In genomic region chr6:40380271-40380670, GRCh38 we compare ENCODE assay signal across 32 cellular contexts.
"Had no signal": no experiment of that assay in that cellular context is flagged by ENCODE, and none has a peak within 500 bp of the region (broad histone marks: within the 10 kb centered on the region; RNA-seq: fewer than 3 reads in every experiment).

No MANE protein-coding gene starts in this region.

- ATAC-seq: activated CD4-positive, alpha-beta T cell treated with anti-CD3 and anti-CD28 coated beads for 36 hours; activated naive CD8-positive, alpha-beta T cell treated with anti-CD3 and anti-CD28 coated beads, Interleukin-2, amount 50 U/mL, for 24 hours; body of pancreas; heart left ventricle had no signal

- H3K9me3 Mint-ChIP-seq: activated naive CD4-positive, alpha-beta T cell treated with anti-CD3 and anti-CD28 coated beads for 36 hours; activated naive CD4-positive, alpha-beta T cell treated with anti-CD3 and anti-CD28 coated beads, Interleukin-2, amount 50 U/mL, for 24 hours; activated naive CD8-positive, alpha-beta T cell treated with anti-CD3 and anti-CD28 coated beads for 36 hours; activated naive CD8-positive, alpha-beta T cell treated with anti-CD3 and anti-CD28 coated beads, Interleukin-2, amount 50 U/mL, for 24 hours had no signal

- H3K27me3 ChIP-seq: adrenal gland, body of pancreas, cardiac muscle cell, colonic mucosa had no signal

- DNase-seq: activated CD4-positive, alpha-beta T cell treated with anti-CD3 and anti-CD28 coated beads for 36 hours; activated CD4-positive, alpha-beta T cell treated with anti-CD3 and anti-CD28 coated beads, Interleukin-2, amount 10 ng/mL, durations not matched to agents 7 days and 5 days; activated CD4-positive, alpha-beta T cell treated with anti-CD3 and anti-CD28 coated beads, Interleukin-2, amount 50 U/mL, for 4 hours; activated CD4-positive, CD25-positive, alpha-beta regulatory T cell; activated CD4-positive, CD25-positive, alpha-beta regulatory T cell treated with anti-CD3 and anti-CD28 coated beads, Interleukin-2, amount 50 U/mL, for 72 hours; activated CD8-positive, alpha-beta memory T cell treated with anti-CD3 and anti-CD28 coated beads, Interleukin-2, amount 50 U/mL, for 4 hours; activated effector memory CD4-positive, alpha-beta T cell treated with anti-CD3 and anti-CD28 coated beads, Interleukin-2, amount 50 U/mL, for 16 hours; activated naive CD4-positive, alpha-beta T cell treated with anti-CD3 and anti-CD28 coated beads for 36 hours; activated naive CD8-positive, alpha-beta T cell treated with anti-CD3 and anti-CD28 coated beads for 36 hours; activated naive CD8-positive, alpha-beta T cell treated with anti-CD3 and anti-CD28 coated beads, Interleukin-2, amount 50 U/mL, for 24 hours; activated T-cell treated with anti-CD3 and anti-CD28 coated beads, Interleukin-2, amount 50 U/mL, for 1 hour; activated T-cell treated with anti-CD3 and anti-CD28 coated beads, Interleukin-2, amount 50 U/mL, for 48 hours; adrenal gland; amygdala; aorta; body of pancreas; central memory CD4-positive, alpha-beta T cell; cerebellar nuclear complex; colonic mucosa; effector CD8-positive, alpha-beta T cell; foreskin fibroblast; heart left ventricle; T-helper 1 cell; T-helper 2 cell had no signal

- H3K27ac Mint-ChIP-seq: activated CD4-positive, alpha-beta T cell treated with anti-CD3 and anti-CD28 coated beads for 36 hours; activated CD4-positive, alpha-beta T cell treated with anti-CD3 and anti-CD28 coated beads, Interleukin-2, amount 10 ng/mL, durations not matched to agents 7 days and 5 days; activated naive CD4-positive, alpha-beta T cell treated with anti-CD3 and anti-CD28 coated beads for 36 hours; activated naive CD4-positive, alpha-beta T cell treated with anti-CD3 and anti-CD28 coated beads, Interleukin-2, amount 50 U/mL, for 24 hours; activated naive CD8-positive, alpha-beta T cell treated with anti-CD3 and anti-CD28 coated beads for 36 hours; activated naive CD8-positive, alpha-beta T cell treated with anti-CD3 and anti-CD28 coated beads, Interleukin-2, amount 50 U/mL, for 24 hours; activated T-helper 1 cell treated with anti-CD3 and anti-CD28 coated beads, Interleukin-12 subunit alpha, Interleukin-12 subunit beta, Interleukin-2, Interleukin-4 antibody, amounts not matched to agents 30 ng/mL and 10 ng/mL and 1 ng/mL, durations not matched to agents 14 hours and 24 hours and 36 hours; activated T-helper 2 cell treated with anti-CD3 and anti-CD28 coated beads, Interferon-gamma antibody, Interleukin-2, Interleukin-4, amounts not matched to agents 10 μg/mL and 5 μg/mL and 100 μg/mL, durations not matched to agents 14 hours and 24 hours and 36 hours had no signal

- H3K9me3 ChIP-seq: adrenal gland, body of pancreas, colonic mucosa, heart left ventricle had no signal

- H3K36me3 Mint-ChIP-seq: activated naive CD4-positive, alpha-beta T cell treated with anti-CD3 and anti-CD28 coated beads, Interleukin-2, amount 50 U/mL, for 24 hours; activated naive CD8-positive, alpha-beta T cell treated with anti-CD3 and anti-CD28 coated beads for 36 hours had no signal

- H3K4me1 ChIP-seq: adrenal gland, body of pancreas, colonic mucosa, heart left ventricle had no signal

- H3K4me1 Mint-ChIP-seq: activated CD4-positive, alpha-beta T cell treated with anti-CD3 and anti-CD28 coated beads for 36 hours; activated naive CD8-positive, alpha-beta T cell treated with anti-CD3 and anti-CD28 coated beads for 36 hours; activated naive CD8-positive, alpha-beta T cell treated with anti-CD3 and anti-CD28 coated beads, Interleukin-2, amount 50 U/mL, for 24 hours had no signal

- H3K27me3 Mint-ChIP-seq: activated CD4-positive, alpha-beta T cell treated with anti-CD3 and anti-CD28 coated beads for 36 hours; activated naive CD4-positive, alpha-beta T cell treated with anti-CD3 and anti-CD28 coated beads, Interleukin-2, amount 50 U/mL, for 24 hours; activated naive CD8-positive, alpha-beta T cell treated with anti-CD3 and anti-CD28 coated beads for 36 hours; activated naive CD8-positive, alpha-beta T cell treated with anti-CD3 and anti-CD28 coated beads, Interleukin-2, amount 50 U/mL, for 24 hours had no signal

- H3K4me3 ChIP-seq: adrenal gland, body of pancreas, cardiac muscle cell, colonic mucosa, heart left ventricle had no signal

- FAIRE-seq: endometrium, endothelial cell of umbilical vein, frontal cortex had no signal

- H3K27ac ChIP-seq: adrenal gland, body of pancreas, cardiac muscle cell, colonic mucosa, epithelial cell of prostate, heart left ventricle had no signal

- H3K4me3 Mint-ChIP-seq: activated CD4-positive, alpha-beta T cell treated with anti-CD3 and anti-CD28 coated beads for 36 hours; activated CD4-positive, alpha-beta T cell treated with anti-CD3 and anti-CD28 coated beads, Interleukin-2, amount 10 ng/mL, durations not matched to agents 7 days and 5 days; activated naive CD4-positive, alpha-beta T cell treated with anti-CD3 and anti-CD28 coated beads for 36 hours; activated naive CD4-positive, alpha-beta T cell treated with anti-CD3 and anti-CD28 coated beads, Interleukin-2, amount 50 U/mL, for 24 hours; activated naive CD8-positive, alpha-beta T cell treated with anti-CD3 and anti-CD28 coated beads for 36 hours; activated naive CD8-positive, alpha-beta T cell treated with anti-CD3 and anti-CD28 coated beads, Interleukin-2, amount 50 U/mL, for 24 hours; activated T-helper 1 cell treated with anti-CD3 and anti-CD28 coated beads, Interleukin-12 subunit alpha, Interleukin-12 subunit beta, Interleukin-2, Interleukin-4 antibody, amounts not matched to agents 30 ng/mL and 10 ng/mL and 1 ng/mL, durations not matched to agents 14 hours and 24 hours and 36 hours had no signal

- H3K36me3 ChIP-seq: adrenal gland, cardiac muscle cell, colonic mucosa, heart left ventricle had no signal
